Comparison of ENCODE assay signal across 10 cellular contexts in genomic region chr9:31137151-31137849, GRCh38.
A peak's percentile ranks its signal among the peaks of the same experiment; 100 is the strongest.
DNase-seq lines count a peak whose midpoint lies in the region; ATAC-seq, FAIRE-seq and TF ChIP-seq lines count a peak whose summit lies in the region.
"Had no signal": no experiment of that assay in that cellular context is flagged by ENCODE, and none has a peak within 500 bp of the region (broad histone marks: within the 10 kb centered on the region; RNA-seq: fewer than 3 reads in every experiment).

No MANE protein-coding gene starts in this region.

- H2AFZ ChIP-seq in HCT116 (ENCODE audit: low read depth, low read length, poor library complexity, severe bottlenecking) = no peak overlapping the region
- no peak overlapping the region for H2AFZ ChIP-seq in fibroblast of lung (ENCODE audit: low read length)

- POLR2A ChIA-PET in HCT116 (lab: Charles Lee) = no interaction called here
- POLR2A ChIA-PET in RWPE1 (lab: Yijun Ruan, JAX; ENCODE audit: low non-redundant PET) = no interaction called here

- intact Hi-C loops in HCT116 (cut with micrococcal nuclease) (no loop called here), pancreas (cut with DNase I) (no loop called here)

- CTCF ChIA-PET in HCT116 (lab: Charles Lee) (no interaction called here), RWPE1 (lab: Yijun Ruan, JAX) (no interaction called here)

- H3K36me3 ChIP-seq in HCT116 (ENCODE audit: control insufficient read depth in 1 of 2, insufficient read depth in 2 of 2, low read length in 2 of 2) (no peaks in the 10 kb centered on the region), fibroblast of lung (ENCODE audit: control insufficient read depth, insufficient read depth, low read length) (no peaks in the 10 kb centered on the region), pancreas (no peaks in the 10 kb centered on the region)

- peak; percentile 54 for DNase-seq in HCT116 (ENCODE audit: low read depth, low spot score)
- peak; percentile 73 for DNase-seq in RWPE1 (ENCODE audit: low spot score)
- DNase-seq in fibroblast of lung (ENCODE audit: low read depth in 2 of 2) = peak; percentile 90 to 99
- peak in 1 of 6 donors; percentile 17 for DNase-seq in pancreas
- no peak for DNase-seq in NOMO-1 treated with dmso at 0.1 percent for 144 hours (lab: John Stamatoyannopoulos, UW; ENCODE audit: unreplicated experiment)
- no peak for DNase-seq in activated CD4-positive, alpha-beta T cell treated with anti-CD3 and anti-CD28 coated beads for 48 hours
- DNase-seq: caudate nucleus; stimulated activated naive CD4-positive, alpha-beta T cell treated with Interleukin-2 at 50 U/mL for 16 hours had no signal

- TF ChIP-seq CTCF in HCT116 (IDR thresholded peaks at IDR 0.05 in 2 of 3, conservative IDR thresholded peaks at IDR 0.05 in 1 of 3; ENCODE audit: borderline replicate concordance in 1 of 3, insufficient read depth in 1 of 3, low read depth in 2 of 3, low read length in 2 of 3) (no peak), RWPE1 (conservative IDR thresholded peaks at IDR 0.05; ENCODE audit: low read depth) (no peak), fibroblast of lung (conservative IDR thresholded peaks at IDR 0.05 in 1 of 2, IDR thresholded peaks at IDR 0.05 in 1 of 2; ENCODE audit: low read depth in 1 of 2, low read length in 2 of 2) (no peak), pancreas (IDR thresholded peaks at IDR 0.05) (no peak)

- H3K4me1 ChIP-seq in HCT116 (ENCODE audit: control insufficient read depth in 1 of 2, insufficient read depth in 2 of 2, low read length in 2 of 2) = peaks cover 11 to 15% of the 10 kb centered on the region in 2 experiments; a peak in 3 of 4 replicates
- H3K4me1 ChIP-seq in fibroblast of lung (ENCODE audit: control insufficient read depth, extremely low read depth, insufficient read depth, low read length) = no peaks in the 10 kb centered on the region
- peaks cover 0 to 5% (median 5%) of the 10 kb centered on the region in 3 donors for H3K4me1 ChIP-seq in pancreas

- H3K9ac ChIP-seq in HCT116 (ENCODE audit: low read length) (no peak overlapping the region), fibroblast of lung (ENCODE audit: insufficient read depth, low read length) (no peak overlapping the region)

- H3K27me3 ChIP-seq in HCT116 (ENCODE audit: insufficient read depth, low read length) (no peaks in the 10 kb centered on the region), fibroblast of lung (ENCODE audit: control insufficient read depth, insufficient read depth, low read length) (no peaks in the 10 kb centered on the region), pancreas (no peaks in the 10 kb centered on the region)

- BruUV-seq in HCT116 (replicated peaks; lab: Mats Ljungman, UMichigan) = no TSS peak

- H3K9me3 ChIP-seq in HCT116 (ENCODE audit: control insufficient read depth in 1 of 2, insufficient read depth in 1 of 2, low read depth in 1 of 2, low read length in 2 of 2) (no peaks in the 10 kb centered on the region), fibroblast of lung (ENCODE audit: control insufficient read depth, insufficient read depth, low read depth, low read length) (no peaks in the 10 kb centered on the region), pancreas (no peaks in the 10 kb centered on the region)

- TF ChIP-seq POLR2A in HCT116 (IDR thresholded peaks at IDR 0.05; ENCODE audit: borderline replicate concordance, extremely low read depth, insufficient read depth, insufficient read length) = no peak

- FAIRE-seq in pancreas (lab: Jason Lieb, UNC) = no peak

- H3K27ac ChIP-seq in HCT116 (ENCODE audit: low read depth, low read length) (no peak overlapping the region), RWPE1 (no peak overlapping the region), fibroblast of lung (ENCODE audit: insufficient read depth, low read length) (no peak overlapping the region), pancreas (no peak overlapping the region)

- peak overlapping the region; percentile 38 for H3K4me2 ChIP-seq in HCT116 (ENCODE audit: low read length)
- no peak overlapping the region for H3K4me2 ChIP-seq in fibroblast of lung (ENCODE audit: extremely low read depth, insufficient read depth, low read length)

- H3K79me2 ChIP-seq in HCT116 (ENCODE audit: insufficient read depth, low read length) (no peaks in the 10 kb centered on the region), fibroblast of lung (ENCODE audit: control insufficient read depth, insufficient read depth, low read length) (no peaks in the 10 kb centered on the region)

- H4K20me1 ChIP-seq in HCT116 (ENCODE audit: insufficient read depth) = no peaks in the 10 kb centered on the region
- H4K20me1 ChIP-seq in fibroblast of lung (ENCODE audit: control insufficient read depth, extremely low read depth, insufficient read depth, low read length) = no peaks in the 10 kb centered on the region

- 24 to 26% methylated on average over 6 of the region's 6 CpGs for WGBS in pancreas, 2 donors

- no peaks in the 10 kb centered on the region for H3K9me2 ChIP-seq in HCT116 (ENCODE audit: insufficient read depth)

- RAD21 ChIA-PET in HCT116 (lab: Charles Lee; ENCODE audit: low non-redundant PET in 1 of 2, low total read pairs in 2 of 2, uncharacterized antibody in 2 of 2, unreplicated experiment in 2 of 2) = no interaction called here

- no peak for TF ChIP-seq RAD21 in HCT116 (IDR thresholded peaks at IDR 0.05; ENCODE audit: low read depth)

- ATAC-seq in HCT116 (peak; percentile 80), pancreas (peak; percentile 67 to 90 (median 82)), HG03378 (IDR thresholded peaks at IDR 0.05; ENCODE audit: unreplicated experiment) (no peak), GM19455 (IDR thresholded peaks at IDR 0.05; ENCODE audit: unreplicated experiment) (no peak)

- H3K4me3 ChIP-seq in HCT116 (replicated peaks in 1 of 2; ENCODE audit: low read depth in 1 of 2, low read length in 2 of 2) (no peak overlapping the region), fibroblast of lung (replicated peaks in 1 of 4; ENCODE audit: control extremely low read depth in 1 of 4, insufficient read depth in 1 of 4, low read depth in 3 of 4, low read length in 4 of 4) (no peak overlapping the region), pancreas (no peak overlapping the region)

TF ChIP-seq in HCT116, 20 proteins besides CTCF, POLR2A, EP300 and RAD21:
- no peak for TF ChIP-seq POLR2AphosphoS5 (IDR thresholded peaks at IDR 0.05; ENCODE audit: low read depth, low read length)
- no peak for TF ChIP-seq EZH2phosphoT487 (IDR thresholded peaks at IDR 0.05; ENCODE audit: borderline replicate concordance)
- peak; percentile 52; the same call in 1 of the 2 replicates for TF ChIP-seq JUND (IDR thresholded peaks at IDR 0.05)
- TF ChIP-seq FOSL1 (IDR thresholded peaks at IDR 0.05; ENCODE audit: low read depth) = peak; percentile 47; the same call in 1 of the 2 replicates
- no peak for TF ChIP-seq ATF3 (IDR thresholded peaks at IDR 0.05)
- TF ChIP-seq TCF7L2 (IDR thresholded peaks at IDR 0.05; ENCODE audit: borderline replicate concordance, extremely low read depth, insufficient read depth, insufficient read length) = no peak
TF ChIP-seq in HCT116: peak in this region for 2.

Comparison
In these comparisons a context has a peak if more than half of its experiments do, and no peak if none do; other contexts are left out.
1. ATAC-seq: peak in HCT116 (single experiment) and pancreas (4 of 4); none in HG03378 (single experiment) and GM19455 (single experiment).
2. DNase-seq: peak in HCT116 (single experiment), RWPE1 (single experiment) and fibroblast of lung (2 of 2); none in NOMO-1 treated with dmso at 0.1 percent for 144 hours (single experiment) and activated CD4-positive, alpha-beta T cell treated with anti-CD3 and anti-CD28 coated beads for 48 hours (single experiment).